Comparison of ENCODE assay signal across 20 cellular contexts in the genomic region with DNA sequence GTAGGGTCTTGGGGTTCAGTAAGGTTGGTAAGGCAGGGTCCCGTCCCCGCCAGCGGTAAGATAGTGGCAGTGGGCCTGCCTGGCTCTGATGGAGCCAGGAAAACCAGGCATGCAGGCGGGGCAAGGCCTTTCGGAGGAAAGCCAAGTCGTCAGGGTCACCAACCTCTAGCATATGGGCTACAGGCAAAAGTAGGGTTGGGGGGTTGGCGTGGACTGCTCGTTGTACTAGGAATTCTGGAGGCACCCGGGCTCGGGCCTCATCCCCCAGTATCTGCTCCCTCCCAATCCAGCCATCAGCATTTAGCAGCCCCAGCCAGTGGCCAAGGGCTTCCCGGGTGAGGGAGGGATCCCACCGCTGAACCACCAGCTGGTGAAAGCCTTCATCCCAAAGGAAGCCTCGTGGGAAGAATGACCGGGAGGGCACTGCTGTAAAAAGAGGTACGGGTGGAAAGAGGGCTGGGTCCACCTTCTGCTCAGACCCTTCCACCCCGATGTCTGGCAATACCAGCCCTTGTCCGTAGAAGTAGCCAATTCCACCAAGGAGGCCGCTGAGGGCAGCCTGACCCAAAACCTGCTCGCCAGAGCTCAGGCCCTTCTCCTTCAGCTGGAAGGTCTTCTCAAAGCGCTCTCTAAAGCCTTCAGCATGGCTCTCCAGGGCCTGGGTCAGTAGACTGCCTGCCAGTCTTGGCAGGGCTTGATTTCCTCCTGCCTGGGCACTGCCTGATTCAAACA. TPM values are rescaled to one million over a fixed set of nuclear protein-coding genes. Genes with fewer than 3 reads are reported as not detected.
A peak's percentile ranks its signal among the peaks of the same experiment; 100 is the strongest.
DNase-seq lines count a peak whose midpoint lies in the region; ATAC-seq and TF ChIP-seq lines count a peak whose summit lies in the region.
"Had no signal": no experiment of that assay in that cellular context is flagged by ENCODE, and none has a peak within 500 bp of the region (broad histone marks: within the 10 kb centered on the region; RNA-seq: fewer than 3 reads in every experiment).

No MANE protein-coding gene starts in this region.

- no peak for TF ChIP-seq EP300 in gastroesophageal sphincter (IDR thresholded peaks at IDR 0.05)

- no peaks in the 10 kb centered on the region for H3K9me3 ChIP-seq in gastroesophageal sphincter
- H3K9me3 ChIP-seq: A549, BE2C, left lung, sigmoid colon, SK-N-SH, transverse colon had no signal

- ATAC-seq in natural killer cell, result no peak
- no peak for ATAC-seq in gastroesophageal sphincter
- ATAC-seq: A549, left lung had no signal

- no peaks in the 10 kb centered on the region for H3K9me3 Mint-ChIP-seq in activated naive CD8-positive, alpha-beta T cell (ENCODE audit: low read depth)
- no peaks in the 10 kb centered on the region for H3K9me3 Mint-ChIP-seq in activated naive CD8-positive, alpha-beta T cell treated with anti-CD3 and anti-CD28 coated beads for 36 hours
- no peaks in the 10 kb centered on the region for H3K9me3 Mint-ChIP-seq in activated T-helper 2 cell treated with anti-CD3 and anti-CD28 coated beads, Interferon-gamma antibody, Interleukin-2, Interleukin-4, amounts not matched to agents 10 μg/mL and 5 μg/mL and 100 μg/mL, durations not matched to agents 14 hours and 24 hours and 36 hours
- H3K9me3 Mint-ChIP-seq in natural killer cell, result no peaks in the 10 kb centered on the region

- 40 to 84% methylated on average over 1 to 5 of the region's 20 CpGs for WGBS in gastroesophageal sphincter (ENCODE audit: low coverage in 1 of 2), 2 donors

- TF ChIP-seq POLR2A in gastroesophageal sphincter (IDR thresholded peaks at IDR 0.05), result no peak

- H3K27me3 Mint-ChIP-seq in activated naive CD8-positive, alpha-beta T cell, result no peaks in the 10 kb centered on the region
- peaks cover 5% of the 10 kb centered on the region for H3K27me3 Mint-ChIP-seq in activated naive CD8-positive, alpha-beta T cell treated with anti-CD3 and anti-CD28 coated beads for 36 hours
- no peaks in the 10 kb centered on the region for H3K27me3 Mint-ChIP-seq in activated T-helper 2 cell treated with anti-CD3 and anti-CD28 coated beads, Interferon-gamma antibody, Interleukin-2, Interleukin-4, amounts not matched to agents 10 μg/mL and 5 μg/mL and 100 μg/mL, durations not matched to agents 14 hours and 24 hours and 36 hours (ENCODE audit: low read depth)
- no peaks in the 10 kb centered on the region for H3K27me3 Mint-ChIP-seq in natural killer cell (ENCODE audit: low read depth in 2 of 2)

- no peak overlapping the region for H3K27ac Mint-ChIP-seq in activated naive CD8-positive, alpha-beta T cell
- H3K27ac Mint-ChIP-seq in activated naive CD8-positive, alpha-beta T cell treated with anti-CD3 and anti-CD28 coated beads for 36 hours, result no peak overlapping the region
- H3K27ac Mint-ChIP-seq in activated T-helper 2 cell treated with anti-CD3 and anti-CD28 coated beads, Interferon-gamma antibody, Interleukin-2, Interleukin-4, amounts not matched to agents 10 μg/mL and 5 μg/mL and 100 μg/mL, durations not matched to agents 14 hours and 24 hours and 36 hours, result no peak overlapping the region
- H3K27ac Mint-ChIP-seq in natural killer cell, result peak overlapping the region in 1 of 2 donors; percentile 63

- H3K4me1 ChIP-seq in gastroesophageal sphincter, result peaks cover 2 to 40% (median 18%) of the 10 kb centered on the region in 3 donors
- H3K4me1 ChIP-seq: BE2C had no signal

- H3K27me3 ChIP-seq in gastroesophageal sphincter, result no peaks in the 10 kb centered on the region
- H3K27me3 ChIP-seq: BE2C, left lung, sigmoid colon, transverse colon had no signal

- peaks cover 4% of the 10 kb centered on the region for H3K36me3 Mint-ChIP-seq in activated naive CD8-positive, alpha-beta T cell
- peaks cover 6% of the 10 kb centered on the region for H3K36me3 Mint-ChIP-seq in activated naive CD8-positive, alpha-beta T cell treated with anti-CD3 and anti-CD28 coated beads for 36 hours
- peaks cover 20% of the 10 kb centered on the region for H3K36me3 Mint-ChIP-seq in activated T-helper 2 cell treated with anti-CD3 and anti-CD28 coated beads, Interferon-gamma antibody, Interleukin-2, Interleukin-4, amounts not matched to agents 10 μg/mL and 5 μg/mL and 100 μg/mL, durations not matched to agents 14 hours and 24 hours and 36 hours (ENCODE audit: low read depth)
- H3K36me3 Mint-ChIP-seq in natural killer cell, result no peaks in the 10 kb centered on the region

- H3K27ac ChIP-seq in caudate nucleus (ENCODE audit: low read depth, low read length) (no peak overlapping the region), gastroesophageal sphincter (no peak overlapping the region)
- H3K27ac ChIP-seq: A549, left lung, sigmoid colon, transverse colon had no signal

- intact Hi-C loops in activated T-helper 2 cell treated with anti-CD3 and anti-CD28 coated beads, Interferon-gamma antibody, Interleukin-2, Interleukin-4, amounts not matched to agents 10 μg/mL and 5 μg/mL and 100 μg/mL, durations not matched to agents 14 hours and 24 hours and 36 hours (cut with micrococcal nuclease), result no loop called here
- intact Hi-C loops in natural killer cell (cut with micrococcal nuclease), result no loop called here

- H3K4me1 Mint-ChIP-seq in activated naive CD8-positive, alpha-beta T cell (ENCODE audit: low read depth), result peaks cover 44% of the 10 kb centered on the region
- H3K4me1 Mint-ChIP-seq in activated naive CD8-positive, alpha-beta T cell treated with anti-CD3 and anti-CD28 coated beads for 36 hours, result peaks cover 30% of the 10 kb centered on the region
- H3K4me1 Mint-ChIP-seq in activated T-helper 2 cell treated with anti-CD3 and anti-CD28 coated beads, Interferon-gamma antibody, Interleukin-2, Interleukin-4, amounts not matched to agents 10 μg/mL and 5 μg/mL and 100 μg/mL, durations not matched to agents 14 hours and 24 hours and 36 hours (ENCODE audit: low read depth), result peaks cover 11% of the 10 kb centered on the region
- peaks cover 37 to 53% of the 10 kb centered on the region in 2 donors for H3K4me1 Mint-ChIP-seq in natural killer cell

- H3K36me3 ChIP-seq in gastroesophageal sphincter, result peaks cover 0 to 25% of the 10 kb centered on the region in 2 donors
- H3K36me3 ChIP-seq: BE2C, transverse colon had no signal

- no peak overlapping the region for H3K4me3 ChIP-seq in gastroesophageal sphincter
- H3K4me3 ChIP-seq: A549, left lung, sigmoid colon, transverse colon had no signal

- DNase-seq in activated naive CD8-positive, alpha-beta T cell treated with anti-CD3 and anti-CD28 coated beads for 36 hours, result no peak
- no peak for DNase-seq in activated T-helper 2 cell treated with anti-CD3 and anti-CD28 coated beads, Interferon-gamma antibody, Interleukin-2, Interleukin-4, amounts not matched to agents 10 μg/mL and 5 μg/mL and 100 μg/mL, durations not matched to agents 14 hours and 24 hours and 36 hours (ENCODE audit: low spot score)
- no peak for DNase-seq in natural killer cell
- no peak for DNase-seq in caudate nucleus (lab: John Stamatoyannopoulos, UW)
- DNase-seq in activated CD4-positive, alpha-beta T cell treated with anti-CD3 and anti-CD28 coated beads, Interleukin-2, amount 50 U/mL, for 48 hours, result no peak
- no peak for DNase-seq in NCI-H187 (lab: John Stamatoyannopoulos, UW)
- DNase-seq: activated CD4-positive, alpha-beta T cell treated with anti-CD3 and anti-CD28 coated beads, Interleukin-2, amount 50 U/mL, for 1 hour; activated gamma-delta T cell; cortex of kidney; left lung; NCI-H2029 treated with DMSO at 0.1 percent for 48 hours; NCI-H2227 treated with DMSO at 0.1 percent for 48 hours; NCI-H748 treated with DMSO at 0.1 percent for 48 hours; sigmoid colon; transverse colon had no signal

- TF ChIP-seq CTCF in natural killer cell (IDR thresholded peaks at IDR 0.05) (no peak), gastroesophageal sphincter (IDR thresholded peaks at IDR 0.05) (no peak)

- H3K4me3 Mint-ChIP-seq in activated naive CD8-positive, alpha-beta T cell, result peak overlapping the region; percentile 84
- H3K4me3 Mint-ChIP-seq in activated naive CD8-positive, alpha-beta T cell treated with anti-CD3 and anti-CD28 coated beads for 36 hours, result no peak overlapping the region
- H3K4me3 Mint-ChIP-seq in activated T-helper 2 cell treated with anti-CD3 and anti-CD28 coated beads, Interferon-gamma antibody, Interleukin-2, Interleukin-4, amounts not matched to agents 10 μg/mL and 5 μg/mL and 100 μg/mL, durations not matched to agents 14 hours and 24 hours and 36 hours (ENCODE audit: low read depth), result peak overlapping the region; percentile 56
- peak overlapping the region; percentile 58 for H3K4me3 Mint-ChIP-seq in natural killer cell

RNA-seq across cellular contexts. Expression of a gene that starts 3.0 kb away (rescaled TPM):
- 10 to 100 TPM; 54.7 to 59.5 TPM for total RNA-seq in activated naive CD8-positive, alpha-beta T cell treated with anti-CD3 and anti-CD28 coated beads for 36 hours
- 83.2 and 86.4 TPM in 2 replicates for total RNA-seq in activated T-helper 2 cell treated with anti-CD3 and anti-CD28 coated beads, Interferon-gamma antibody, Interleukin-2, Interleukin-4, amounts not matched to agents 10 μg/mL and 5 μg/mL and 100 μg/mL, durations not matched to agents 14 hours and 24 hours and 36 hours
- 10 to 100 TPM; 87.0 to 93.4 (median 91.5) TPM for total RNA-seq in natural killer cell
- total RNA-seq in gastroesophageal sphincter, result 10 to 100 TPM; 26.1 to 34.2 (median 29.3) TPM

RNA-seq across cellular contexts. Expression of a gene that starts 4.0 kb away (rescaled TPM):
- total RNA-seq in activated naive CD8-positive, alpha-beta T cell treated with anti-CD3 and anti-CD28 coated beads for 36 hours, result 10 to 100 TPM; 19.1 to 20.1 TPM
- 38.6 and 40.7 TPM in 2 replicates for total RNA-seq in activated T-helper 2 cell treated with anti-CD3 and anti-CD28 coated beads, Interferon-gamma antibody, Interleukin-2, Interleukin-4, amounts not matched to agents 10 μg/mL and 5 μg/mL and 100 μg/mL, durations not matched to agents 14 hours and 24 hours and 36 hours
- total RNA-seq in natural killer cell (10 to 100 TPM; 65.1 to 68.3 (median 65.4) TPM), gastroesophageal sphincter (10 to 100 TPM; 44.2 to 91.5 (median 47.0) TPM)

RNA-seq across cellular contexts. Expression of a gene that starts 7.3 kb away (rescaled TPM):
- total RNA-seq in activated naive CD8-positive, alpha-beta T cell treated with anti-CD3 and anti-CD28 coated beads for 36 hours, result 10 to 100 TPM; 29.0 to 30.9 TPM
- total RNA-seq in activated T-helper 2 cell treated with anti-CD3 and anti-CD28 coated beads, Interferon-gamma antibody, Interleukin-2, Interleukin-4, amounts not matched to agents 10 μg/mL and 5 μg/mL and 100 μg/mL, durations not matched to agents 14 hours and 24 hours and 36 hours, result 45.2 and 48.5 TPM in 2 replicates
- total RNA-seq in natural killer cell, result 10 to 100 TPM; 34.0 to 48.0 (median 37.7) TPM
- 10 to 100 TPM; 14.3 to 26.4 (median 19.2) TPM for total RNA-seq in gastroesophageal sphincter

RNA-seq across cellular contexts. Expression of a gene that starts 10.3 kb away (rescaled TPM):
- 100 to 1,000 TPM; 105 to 111 TPM for total RNA-seq in activated naive CD8-positive, alpha-beta T cell treated with anti-CD3 and anti-CD28 coated beads for 36 hours
- 102 and 110 TPM in 2 replicates for total RNA-seq in activated T-helper 2 cell treated with anti-CD3 and anti-CD28 coated beads, Interferon-gamma antibody, Interleukin-2, Interleukin-4, amounts not matched to agents 10 μg/mL and 5 μg/mL and 100 μg/mL, durations not matched to agents 14 hours and 24 hours and 36 hours
- total RNA-seq in natural killer cell (10 to 100 TPM; 42.4 to 49.7 (median 42.4) TPM), gastroesophageal sphincter (10 to 100 TPM; 18.0 to 76.7 (median 30.2) TPM)

RNA-seq across cellular contexts. Expression of a gene that starts 20.5 kb away (rescaled TPM):
- 1 to 10 TPM; 1.6 to 1.8 TPM for total RNA-seq in activated naive CD8-positive, alpha-beta T cell treated with anti-CD3 and anti-CD28 coated beads for 36 hours
- total RNA-seq in activated T-helper 2 cell treated with anti-CD3 and anti-CD28 coated beads, Interferon-gamma antibody, Interleukin-2, Interleukin-4, amounts not matched to agents 10 μg/mL and 5 μg/mL and 100 μg/mL, durations not matched to agents 14 hours and 24 hours and 36 hours, result 2.2 and 3.9 TPM in 2 replicates
- total RNA-seq in natural killer cell (10 to 100 TPM; 11.0 to 26.5 (median 15.1) TPM), gastroesophageal sphincter (10 to 100 TPM; 10.9 to 17.3 (median 14.0) TPM)
